In genomic region chr12:11730299-11731041, GRCh38 we compare ENCODE assay signal across 8 cellular contexts.
A peak's percentile ranks its signal among the peaks of the same experiment; 100 is the strongest.
DNase-seq lines count a peak whose midpoint lies in the region; ATAC-seq, FAIRE-seq and TF ChIP-seq lines count a peak whose summit lies in the region.

No MANE protein-coding gene starts in this region.

- DNase-seq in A549 (ENCODE audit: low read depth in 1 of 2, low spot score in 1 of 2), result no peak
- DNase-seq in NAMALWA (ENCODE audit: low spot score), result peak; percentile 90
- DNase-seq in endothelial cell of umbilical vein (ENCODE audit: low read depth, low spot score), result no peak
- DNase-seq in upper lobe of left lung, result peak in 1 of 2 donors; percentile 78
- DNase-seq in SW 1271 (lab: John Stamatoyannopoulos, UW), result no peak
- no peak for DNase-seq in stimulated activated CD4-positive, alpha-beta T cell treated with anti-CD3 and anti-CD28 coated beads, Interleukin-2, amount 100 ng/mL, for 24 hours
- no peak for DNase-seq in SHP77 treated with DMSO at 0.1 percent for 48 hours (lab: John Stamatoyannopoulos, UW)

- H3K36me3 ChIP-seq in endothelial cell of umbilical vein (ENCODE audit: control insufficient read depth in 2 of 2, extremely low read depth in 1 of 2, insufficient read depth in 2 of 2, low read length in 2 of 2) (peaks cover 0 to 2% of the 10 kb centered on the region in 2 experiments), upper lobe of left lung (no peaks in the 10 kb centered on the region)

- POLR2A ChIA-PET in A549 (lab: Yijun Ruan, JAX) (no interaction called here), endothelial cell of umbilical vein (lab: Charles Lee) (no interaction called here)

- no peak for TF ChIP-seq RAD21 in A549 (conservative IDR thresholded peaks at IDR 0.05 in 1 of 2, IDR thresholded peaks at IDR 0.05 in 1 of 2)

- H3K27me3 ChIP-seq in endothelial cell of umbilical vein (ENCODE audit: control insufficient read depth in 2 of 2, insufficient read depth in 2 of 2, low read length in 2 of 2), result no peaks in the 10 kb centered on the region
- no peaks in the 10 kb centered on the region for H3K27me3 ChIP-seq in upper lobe of left lung

- H3K9me1 ChIP-seq in endothelial cell of umbilical vein (replicated peaks; ENCODE audit: control insufficient read depth, extremely low read depth, insufficient read depth, low read length), result no peaks in the 10 kb centered on the region

- peaks cover 19% of the 10 kb centered on the region; the same call in 2 of the 3 replicates for H3K4me1 ChIP-seq in A549
- peaks cover 43% of the 10 kb centered on the region for H3K4me1 ChIP-seq in endothelial cell of umbilical vein (ENCODE audit: control insufficient read depth, extremely low read depth, insufficient read depth, low read length)
- peaks cover 20 to 52% (median 40%) of the 10 kb centered on the region in 4 donors for H3K4me1 ChIP-seq in upper lobe of left lung

- 86% methylated on average over 8 of the region's 8 CpGs for WGBS in A549 (ENCODE audit: missing lambda C conversion rate)
- 62 to 63% methylated on average over 8 of the region's 8 CpGs for WGBS in upper lobe of left lung, 2 donors

- FAIRE-seq in A549 (lab: Jason Lieb, UNC), result no peak
- no peak for FAIRE-seq in endothelial cell of umbilical vein (lab: Jason Lieb, UNC)

- H3K9ac ChIP-seq in endothelial cell of umbilical vein (replicated peaks; ENCODE audit: extremely low read depth, insufficient read depth, low read length), result peak overlapping the region; percentile 58

- no peak overlapping the region for H2AFZ ChIP-seq in endothelial cell of umbilical vein (ENCODE audit: low read depth, low read length)

- no peak for TF ChIP-seq EP300 in A549 (IDR thresholded peaks at IDR 0.05)
- no peak for TF ChIP-seq EP300 in upper lobe of left lung (IDR thresholded peaks at IDR 0.05)

- no peak for TF ChIP-seq CTCF in A549 (IDR thresholded peaks at IDR 0.05)
- TF ChIP-seq CTCF in endothelial cell of umbilical vein (IDR thresholded peaks at IDR 0.05; ENCODE audit: extremely low read depth in 1 of 2, insufficient read depth in 1 of 2, low read depth in 1 of 2, low read length in 2 of 2), result no peak
- no peak for TF ChIP-seq CTCF in upper lobe of left lung (IDR thresholded peaks at IDR 0.05)

- intact Hi-C loops in endothelial cell of umbilical vein (cut with micrococcal nuclease), result loop anchor here (1.0 to 5.0 kb wide), 6 partner anchors 11 to 302 kb away; no protein-coding TSS in a partner anchor

- dilution Hi-C loops in endothelial cell of umbilical vein (cut with MboI; ENCODE audit: extremely low pct_ligation_motif_present, low sequenced_read_pairs), result no loop called here

- H3K4me3 ChIP-seq in A549, result no peak overlapping the region
- H3K4me3 ChIP-seq in endothelial cell of umbilical vein (replicated peaks in 1 of 3; ENCODE audit: insufficient read depth in 1 of 3, low read depth in 1 of 3, low read length in 3 of 3), result no peak overlapping the region
- no peak overlapping the region for H3K4me3 ChIP-seq in upper lobe of left lung

- H3K9me3 ChIP-seq in A549 (no peaks in the 10 kb centered on the region), endothelial cell of umbilical vein (replicated peaks; ENCODE audit: control insufficient read depth, insufficient read depth, low read length) (no peaks in the 10 kb centered on the region), upper lobe of left lung (no peaks in the 10 kb centered on the region)

- no peaks in the 10 kb centered on the region for H4K20me1 ChIP-seq in endothelial cell of umbilical vein (replicated peaks; ENCODE audit: control insufficient read depth, extremely low read depth, insufficient read depth, low read length)

- peak overlapping the region in 1 of 2 experiments; percentile 20; a peak in 1 of 6 replicates for H3K27ac ChIP-seq in A549
- H3K27ac ChIP-seq in endothelial cell of umbilical vein (ENCODE audit: insufficient read depth, low read depth, low read length), result peak overlapping the region; percentile 91
- H3K27ac ChIP-seq in upper lobe of left lung, result peak overlapping the region; percentile 63 to 77 (median 70)

- CTCF ChIA-PET in A549 (lab: Yijun Ruan, JAX) (no interaction called here), endothelial cell of umbilical vein (lab: Charles Lee) (interaction anchor here (0.8 to 2.0 kb wide), 7 partner anchors 8 to 150 kb away, joined by 3 to 8 read pairs (median 4); no protein-coding TSS in a partner anchor)

- no peak for ATAC-seq in A549
- peak; percentile 45 for ATAC-seq in GM19324 (IDR thresholded peaks at IDR 0.05; ENCODE audit: low FRiP score, unreplicated experiment)
- ATAC-seq in upper lobe of left lung (ENCODE audit: low FRiP score in 2 of 2), result peak; percentile 48 to 83

- TF ChIP-seq POLR2A in A549 (IDR thresholded peaks at IDR 0.05; ENCODE audit: low read length) (no peak), endothelial cell of umbilical vein (IDR thresholded peaks at IDR 0.05; ENCODE audit: low read depth, low read length) (no peak), upper lobe of left lung (IDR thresholded peaks at IDR 0.05) (peak in 1 of 4 donors; percentile 9)

- peaks cover 76% of the 10 kb centered on the region for H3K79me2 ChIP-seq in endothelial cell of umbilical vein (ENCODE audit: control insufficient read depth, insufficient read depth, low read length)

- H3K4me2 ChIP-seq in A549 (peak overlapping the region; percentile 48; the same call in 1 of the 3 replicates), endothelial cell of umbilical vein (ENCODE audit: insufficient read depth, low read length) (peak overlapping the region; percentile 84)

- BruUV-seq in endothelial cell of umbilical vein (replicated peaks; lab: Mats Ljungman, UMichigan), result no TSS peak

TF ChIP-seq in A549, 52 proteins besides CTCF, POLR2A, EP300 and RAD21:
- TF ChIP-seq ZNF302 (CRISPR knock-in tag; IDR thresholded peaks at IDR 0.05), result no peak
- TF ChIP-seq POLR2AphosphoS2 (conservative IDR thresholded peaks at IDR 0.05; ENCODE audit: low read length), result no peak
- TF ChIP-seq, protein P1, sequence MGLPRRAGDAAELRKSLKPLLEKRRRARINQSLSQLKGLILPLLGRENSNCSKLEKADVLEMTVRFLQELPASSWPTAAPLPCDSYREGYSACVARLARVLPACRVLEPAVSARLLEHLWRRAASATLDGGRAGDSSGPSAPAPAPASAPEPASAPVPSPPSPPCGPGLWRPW (IDR thresholded peaks at IDR 0.05), result no peak
- no peak for TF ChIP-seq USF2 (IDR thresholded peaks at IDR 0.05)
- TF ChIP-seq KDM5A (IDR thresholded peaks at IDR 0.05), result no peak
- no peak for TF ChIP-seq RARB (CRISPR knock-in tag; IDR thresholded peaks at IDR 0.05)
- TF ChIP-seq MAFK (IDR thresholded peaks at IDR 0.05; ENCODE audit: partially characterized antibody), result no peak
- no peak for TF ChIP-seq E2F6 (IDR thresholded peaks at IDR 0.05; ENCODE audit: borderline replicate concordance, low read depth)

TF ChIP-seq in endothelial cell of umbilical vein, 7 proteins besides CTCF, POLR2A, EP300 and RAD21:
- TF ChIP-seq EZH2 (IDR thresholded peaks at IDR 0.05; ENCODE audit: borderline replicate concordance, low read depth, low read length, severe bottlenecking) (no peak), JUN (IDR thresholded peaks at IDR 0.05; ENCODE audit: borderline replicate concordance, insufficient read depth, insufficient read length, low read depth) (no peak), GATA2 (IDR thresholded peaks at IDR 0.05; ENCODE audit: insufficient read depth, insufficient read length, low read depth, low read length) (no peak), MAX (IDR thresholded peaks at IDR 0.05; ENCODE audit: insufficient read depth, insufficient read length) (no peak), FOS (IDR thresholded peaks at IDR 0.05; ENCODE audit: borderline replicate concordance, insufficient read depth, low read length) (no peak), MYC (IDR thresholded peaks at IDR 0.05; ENCODE audit: low read depth, low read length) (no peak), POLR2AphosphoS5 (IDR thresholded peaks at IDR 0.05; ENCODE audit: insufficient read depth, low read depth, low read length) (no peak)

Comparison
In these comparisons a context has a peak if more than half of its experiments do, and no peak if none do; other contexts are left out.
1. ATAC-seq: peak in GM19324 (single experiment) and upper lobe of left lung (2 of 2); none in A549 (0 of 2).